1 cellular context compared by ENCODE assay signal in the genomic region with DNA sequence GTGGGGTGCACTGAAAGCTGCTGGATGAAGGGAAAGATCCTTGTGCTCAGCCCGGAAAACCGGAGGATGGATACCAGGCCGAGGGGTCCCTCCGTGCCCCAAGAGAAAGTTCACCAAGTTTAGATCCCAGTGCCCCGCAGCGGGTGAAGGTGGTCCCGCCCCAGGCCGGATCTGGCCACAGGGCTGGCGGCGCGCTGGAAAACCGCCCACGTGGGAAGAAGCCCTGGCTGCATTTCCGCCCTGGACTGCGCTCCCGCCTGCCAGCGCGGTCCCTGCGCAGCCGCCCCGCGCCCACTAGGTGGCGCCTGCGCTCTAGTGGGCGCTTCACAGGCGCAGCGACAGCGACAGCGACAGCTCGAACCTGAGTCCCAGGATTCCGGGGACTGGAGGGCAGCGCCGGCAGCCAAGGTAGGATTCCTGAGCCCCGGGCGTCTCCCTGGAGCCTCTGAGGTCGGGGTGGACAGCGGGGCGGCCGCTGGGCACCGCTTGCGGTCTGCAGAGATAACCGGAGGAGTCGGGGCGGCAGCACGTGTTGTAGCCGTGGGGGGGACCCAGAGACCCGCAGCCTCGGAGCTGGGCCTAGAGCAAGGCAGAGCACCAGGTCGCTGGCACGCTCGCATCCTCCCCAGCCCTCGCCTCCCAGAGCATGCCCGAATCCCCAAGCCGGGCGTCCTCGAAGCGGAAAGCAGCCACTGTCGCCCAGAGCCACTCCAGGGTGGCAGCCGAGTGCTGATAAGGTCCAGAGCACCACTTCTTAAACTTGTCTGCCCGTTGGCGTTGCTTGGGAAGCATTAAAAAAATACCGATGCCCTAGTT.
TF ChIP-seq lines count a peak whose summit lies in the region.

A gene with protein sequence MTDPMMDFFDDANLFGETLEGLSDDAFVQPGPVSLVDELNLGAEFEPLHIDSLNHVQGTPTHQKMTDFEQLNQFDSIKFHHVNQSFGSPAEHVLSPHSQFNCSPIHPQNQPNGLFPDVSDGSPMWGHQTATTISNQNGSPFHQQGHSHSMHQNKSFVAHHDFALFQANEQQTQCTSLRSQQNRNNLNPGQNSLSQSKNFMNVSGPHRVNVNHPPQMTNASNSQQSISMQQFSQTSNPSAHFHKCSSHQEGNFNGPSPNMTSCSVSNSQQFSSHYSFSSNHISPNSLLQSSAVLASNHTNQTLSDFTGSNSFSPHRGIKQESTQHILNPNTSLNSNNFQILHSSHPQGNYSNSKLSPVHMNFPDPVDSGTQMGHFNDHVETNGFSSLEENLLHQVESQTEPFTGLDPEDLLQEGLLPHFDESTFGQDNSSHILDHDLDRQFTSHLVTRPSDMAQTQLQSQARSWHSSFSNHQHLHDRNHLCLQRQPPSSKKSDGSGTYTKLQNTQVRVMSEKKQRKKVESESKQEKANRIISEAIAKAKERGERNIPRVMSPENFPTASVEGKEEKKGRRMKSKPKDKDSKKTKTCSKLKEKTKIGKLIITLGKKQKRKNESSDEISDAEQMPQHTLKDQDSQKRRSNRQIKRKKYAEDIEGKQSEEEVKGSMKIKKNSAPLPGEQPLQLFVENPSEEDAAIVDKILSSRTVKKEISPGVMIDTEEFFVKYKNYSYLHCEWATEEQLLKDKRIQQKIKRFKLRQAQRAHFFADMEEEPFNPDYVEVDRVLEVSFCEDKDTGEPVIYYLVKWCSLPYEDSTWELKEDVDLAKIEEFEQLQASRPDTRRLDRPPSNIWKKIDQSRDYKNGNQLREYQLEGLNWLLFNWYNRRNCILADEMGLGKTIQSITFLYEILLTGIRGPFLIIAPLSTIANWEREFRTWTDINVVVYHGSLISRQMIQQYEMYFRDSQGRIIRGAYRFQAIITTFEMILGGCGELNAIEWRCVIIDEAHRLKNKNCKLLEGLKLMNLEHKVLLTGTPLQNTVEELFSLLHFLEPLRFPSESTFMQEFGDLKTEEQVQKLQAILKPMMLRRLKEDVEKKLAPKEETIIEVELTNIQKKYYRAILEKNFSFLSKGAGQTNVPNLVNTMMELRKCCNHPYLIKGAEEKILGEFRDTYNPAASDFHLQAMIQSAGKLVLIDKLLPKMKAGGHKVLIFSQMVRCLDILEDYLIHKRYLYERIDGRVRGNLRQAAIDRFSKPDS (N-terminal part only) (plus strand): TSS at position 322 of the 816 bp plus-strand sequence. CDS start 101,099 bp downstream, outside the sequence.

TF ChIP-seq in HepG2, 621 proteins besides CTCF, POLR2A, EP300 and RAD21 (continued from another document and continues in another):
- TF ChIP-seq ZNF431 (CRISPR knock-in tag; IDR thresholded peaks at IDR 0.05; ENCODE audit: borderline replicate concordance, low read depth): peak; percentile 89
- TF ChIP-seq ZBTB1 (CRISPR knock-in tag; IDR thresholded peaks at IDR 0.05; ENCODE audit: borderline replicate concordance): no peak
- 0 out of 2 replicates have a peak, but pooled peaks have one; percentile 18 for TF ChIP-seq SMAD9 (CRISPR knock-in tag; IDR thresholded peaks at IDR 0.05)
- 0 out of 4 replicates have a peak, but pooled peaks of 1 of the 2 experiments have one; percentile 11 for TF ChIP-seq NR2F1 (CRISPR knock-in tag; IDR thresholded peaks at IDR 0.05)
- peak; percentile 13; the same call in 1 of the 2 replicates for TF ChIP-seq ATAD3A (CRISPR knock-in tag; IDR thresholded peaks at IDR 0.05)
- TF ChIP-seq ZBTB40 (IDR thresholded peaks at IDR 0.05): no peak
- TF ChIP-seq ZBTB40 (CRISPR knock-in tag; IDR thresholded peaks at IDR 0.05): peak; percentile 93
- no peak for TF ChIP-seq POLR2AphosphoS2 (IDR thresholded peaks at IDR 0.05; ENCODE audit: low read depth, low read length)
- TF ChIP-seq HNRNPLL (IDR thresholded peaks at IDR 0.05; ENCODE audit: low read depth, low read length, poor library complexity, severe bottlenecking): peak; percentile 83
- no peak for TF ChIP-seq HNRNPH1 (optimal IDR thresholded peaks at IDR 0.05; ENCODE audit: low read depth, low read length)
- peak; percentile 99 for TF ChIP-seq ARNT2 (CRISPR knock-in tag; IDR thresholded peaks at IDR 0.05; ENCODE audit: low read depth)
- peak; percentile 91 for TF ChIP-seq ARID5B (CRISPR knock-in tag; IDR thresholded peaks at IDR 0.05)
- no peak for TF ChIP-seq ZNF576 (CRISPR knock-in tag; IDR thresholded peaks at IDR 0.05)
- TF ChIP-seq ZNF484 (CRISPR knock-in tag; IDR thresholded peaks at IDR 0.05; ENCODE audit: borderline replicate concordance, low read depth): no peak
- peak; percentile 97 for TF ChIP-seq IKZF5 (CRISPR knock-in tag; IDR thresholded peaks at IDR 0.05)
- TF ChIP-seq RARG (CRISPR knock-in tag; IDR thresholded peaks at IDR 0.05; ENCODE audit: low read depth): no peak
- peak; percentile 78 for TF ChIP-seq ZNF766 (CRISPR knock-in tag; IDR thresholded peaks at IDR 0.05; ENCODE audit: borderline replicate concordance)
- TF ChIP-seq BORCS8-MEF2B (CRISPR knock-in tag; IDR thresholded peaks at IDR 0.05): peak; percentile 91; the same call in 1 of the 2 replicates
- TF ChIP-seq ZNF160 (CRISPR knock-in tag; IDR thresholded peaks at IDR 0.05): no peak; the same call in none of the 2 replicates
- TF ChIP-seq ZNF646 (CRISPR knock-in tag; IDR thresholded peaks at IDR 0.05): peak; percentile 79; the same call in 1 of the 2 replicates
